23 cellular contexts compared by ENCODE assay signal in genomic region chr6:82917346-82918064, GRCh38.
DNase-seq lines count a peak whose midpoint lies in the region; ATAC-seq, FAIRE-seq and TF ChIP-seq lines count a peak whose summit lies in the region.
"Had no signal": no experiment of that assay in that cellular context is flagged by ENCODE, and none has a peak within 500 bp of the region (broad histone marks: within the 10 kb centered on the region; RNA-seq: fewer than 3 reads in every experiment).

No MANE protein-coding gene starts in this region.

- H3K9me1 ChIP-seq in IMR-90 (ENCODE audit: insufficient read depth, low read length): no peaks in the 10 kb centered on the region

- no peak overlapping the region for H3K4me2 ChIP-seq in IMR-90 (ENCODE audit: low read depth, low read length)

- H3K4ac ChIP-seq in IMR-90 (ENCODE audit: low read depth, low read length): no peak overlapping the region

- H2BK5ac ChIP-seq in IMR-90 (ENCODE audit: low read depth, low read length, poor library complexity, severe bottlenecking): no peak overlapping the region

- H3K14ac ChIP-seq in IMR-90 (replicated peaks; ENCODE audit: low read depth, low read length): no peak overlapping the region

- CTCF ChIA-PET in IMR-90 (lab: Yijun Ruan, JAX): no interaction called here

- H3K4me1 ChIP-seq in IMR-90 (ENCODE audit: control insufficient read depth, insufficient read depth, low read length): no peaks in the 10 kb centered on the region
- H3K4me1 ChIP-seq in small intestine (ENCODE audit: control insufficient read depth in 2 of 2, insufficient read depth in 1 of 2, low read depth in 1 of 2, low read length in 1 of 2): peaks cover 0 to 1% of the 10 kb centered on the region in 2 donors
- H3K4me1 ChIP-seq: thyroid gland had no signal

- 34% methylated on average over 2 of the region's 6 CpGs; no CpG with 5 or more reads in 1 of the 2 experiments for WGBS in IMR-90 (ENCODE audit: extremely low coverage in 2 of 2, insufficient read length in 1 of 2), 2 experiments
- 34 to 53% (median 50%) methylated on average over 6 of the region's 6 CpGs for WGBS in small intestine, 3 donors

- no peak overlapping the region for H3K9ac ChIP-seq in IMR-90 (ENCODE audit: low read depth, low read length)

- H3K4me3 ChIP-seq in IMR-90 (ENCODE audit: insufficient read depth, low read depth, low read length): no peak overlapping the region
- no peak overlapping the region for H3K4me3 ChIP-seq in astrocyte of the spinal cord (ENCODE audit: low read depth, low read length)
- no peak overlapping the region for H3K4me3 ChIP-seq in small intestine (ENCODE audit: low read depth in 1 of 2, low read length in 2 of 2)
- H3K4me3 ChIP-seq: thyroid gland had no signal

- no peak; the same call in 1 of the 2 replicates for ATAC-seq in IMR-90 (ENCODE audit: low read depth)
- ATAC-seq in GM19463 (IDR thresholded peaks at IDR 0.05; ENCODE audit: unreplicated experiment): no peak
- ATAC-seq: activated T-helper 17 cell treated with anti-CD3 and anti-CD28 coated beads, Interleukin-2, amount 50 U/mL, for 72 hours; CD8-positive, alpha-beta T cell; natural killer cell; stimulated activated naive CD8-positive, alpha-beta T cell treated with anti-CD3 and anti-CD28 coated beads, Interleukin-15, Interleukin-2, amounts not matched to agents 100 U/mL and 50 U/mL, for 24 hours had no signal

- no peak overlapping the region for H4K5ac ChIP-seq in IMR-90 (ENCODE audit: low read depth, low read length)

- H2AK9ac ChIP-seq in IMR-90 (replicated peaks; ENCODE audit: low read depth, low read length, poor library complexity): no peak overlapping the region

- H3K79me1 ChIP-seq in IMR-90 (ENCODE audit: low read depth in 1 of 2, low read length in 2 of 2): no peaks in the 10 kb centered on the region

- no peak for TF ChIP-seq RAD21 in IMR-90 (IDR thresholded peaks at IDR 0.05; ENCODE audit: low read length)

- no peak overlapping the region for H3K23ac ChIP-seq in IMR-90 (ENCODE audit: low read depth, low read length)

- in situ Hi-C loops in IMR-90 (cut with MboI; ENCODE audit: low sequenced_read_pairs) (no loop called here), astrocyte of the spinal cord (cut with HindIII; ENCODE audit: low sequenced_read_pairs) (no loop called here)

- TF ChIP-seq CTCF in IMR-90 (conservative IDR thresholded peaks at IDR 0.05; ENCODE audit: low read depth, low read length) (no peak), astrocyte of the spinal cord (IDR thresholded peaks at IDR 0.05; ENCODE audit: low read depth, low read length) (no peak)

- peak; percentile 18 for DNase-seq in IMR-90
- peak; percentile 18 for DNase-seq in astrocyte of the spinal cord (ENCODE audit: low read depth, low spot score)
- peak; percentile 70 for DNase-seq in islet precursor cell
- DNase-seq in small intestine: peak; percentile 68
- DNase-seq in GM12891 (ENCODE audit: insufficient read length, low spot score): no peak
- no peak for DNase-seq in ecto neural progenitor cell (ENCODE audit: low spot score)
- DNase-seq: activated naive CD8-positive, alpha-beta T cell treated with anti-CD3 and anti-CD28 coated beads for 36 hours; CD8-positive, alpha-beta T cell; MM.1S; natural killer cell; NCI-H146; NCI-H526; stimulated activated CD4-positive, alpha-beta T cell treated with anti-CD3 and anti-CD28 coated beads, Interleukin-2, amount 100 ng/mL, for 24 hours; stimulated activated naive CD8-positive, alpha-beta T cell treated with anti-CD3 and anti-CD28 coated beads, Interleukin-15, Interleukin-2, amounts not matched to agents 100 U/mL and 50 U/mL, for 24 hours; SW 1271 had no signal

- H3K27me3 ChIP-seq in IMR-90 (ENCODE audit: control insufficient read depth, insufficient read depth, low read length) (no peaks in the 10 kb centered on the region), small intestine (ENCODE audit: control insufficient read depth in 2 of 2, insufficient read depth in 2 of 2, low read length in 2 of 2) (no peaks in the 10 kb centered on the region)
- H3K27me3 ChIP-seq: thyroid gland had no signal

- no peaks in the 10 kb centered on the region for H4K20me1 ChIP-seq in IMR-90 (ENCODE audit: insufficient read depth, low read length)

- dilution Hi-C loops in IMR-90 (cut with HindIII; ENCODE audit: low sequenced_read_pairs, unreplicated experiment): no loop called here

- no peak overlapping the region for H2AK5ac ChIP-seq in IMR-90 (ENCODE audit: low read depth, low read length)

- no peak overlapping the region for H4K8ac ChIP-seq in IMR-90 (ENCODE audit: low read depth in 2 of 2, low read length in 2 of 2)

- H3K9me3 ChIP-seq in IMR-90 (ENCODE audit: control insufficient read depth, insufficient read depth, low read length) (no peaks in the 10 kb centered on the region), small intestine (ENCODE audit: control insufficient read depth, low read depth) (peaks cover 1% of the 10 kb centered on the region)
- H3K9me3 ChIP-seq: thyroid gland had no signal

- H2BK20ac ChIP-seq in IMR-90 (ENCODE audit: low read depth, low read length): no peak overlapping the region

- POLR2A ChIA-PET in IMR-90 (lab: Charles Lee; ENCODE audit: unreplicated experiment): no interaction called here

- no peak overlapping the region for H3K27ac ChIP-seq in IMR-90 (ENCODE audit: insufficient read depth, low read length)
- no peak overlapping the region for H3K27ac ChIP-seq in small intestine (ENCODE audit: low read depth in 1 of 2, low read length in 1 of 2)
- H3K27ac ChIP-seq: HL-60, thyroid gland had no signal

- FAIRE-seq in small intestine (lab: Jason Lieb, UNC) (no peak), GM12891 (lab: Jason Lieb, UNC) (no peak)
- FAIRE-seq: endothelial cell of umbilical vein, frontal cortex, GM18507, TTC549 had no signal

- H2BK15ac ChIP-seq in IMR-90 (ENCODE audit: low read depth, low read length): no peak overlapping the region

- H2AFZ ChIP-seq in IMR-90 (replicated peaks; ENCODE audit: low read length, poor library complexity): no peak overlapping the region

- intact Hi-C loops in IMR-90 (cut with micrococcal nuclease): no loop called here

- no peak overlapping the region for H2BK120ac ChIP-seq in IMR-90 (ENCODE audit: low read depth, low read length)

- BruUV-seq in IMR-90 (replicated peaks; lab: Mats Ljungman, UMichigan): no TSS peak

- H3K18ac ChIP-seq in IMR-90 (ENCODE audit: low read depth, low read length): no peak overlapping the region

- TF ChIP-seq POLR2A in IMR-90 (IDR thresholded peaks at IDR 0.05; ENCODE audit: low read depth, low read length) (no peak), GM12891 (IDR thresholded peaks at IDR 0.05; ENCODE audit: low read depth, low read length) (no peak)

- no peak overlapping the region for H4K91ac ChIP-seq in IMR-90 (ENCODE audit: insufficient read depth, low read depth, low read length)

- no peak overlapping the region for H3K56ac ChIP-seq in IMR-90 (ENCODE audit: extremely low read depth, insufficient read depth, low read length)

- no peaks in the 10 kb centered on the region for H3K36me3 ChIP-seq in IMR-90 (ENCODE audit: control insufficient read depth, insufficient read depth, low read length)
- no peaks in the 10 kb centered on the region for H3K36me3 ChIP-seq in small intestine (ENCODE audit: control insufficient read depth in 2 of 2, insufficient read depth in 2 of 2, low read length in 2 of 2)
- H3K36me3 ChIP-seq: thyroid gland had no signal

TF ChIP-seq in IMR-90, 13 proteins besides CTCF, POLR2A, EP300 and RAD21 (continues in another document):
- TF ChIP-seq CEBPB (IDR thresholded peaks at IDR 0.05; ENCODE audit: low read depth, low read length): no peak
- TF ChIP-seq RCOR1 (IDR thresholded peaks at IDR 0.05; ENCODE audit: insufficient replicate concordance, low read length): no peak
- no peak for TF ChIP-seq ELK1 (IDR thresholded peaks at IDR 0.05; ENCODE audit: borderline replicate concordance, low read depth, low read length)
- TF ChIP-seq RFX5 (IDR thresholded peaks at IDR 0.05; ENCODE audit: low read depth, low read length): no peak
- TF ChIP-seq NFE2L2 (IDR thresholded peaks at IDR 0.05; ENCODE audit: low read depth, low read length): no peak
- TF ChIP-seq MAZ (IDR thresholded peaks at IDR 0.05; ENCODE audit: borderline replicate concordance, low read depth, low read length): no peak
- TF ChIP-seq BHLHE40 (IDR thresholded peaks at IDR 0.05; ENCODE audit: low read depth, low read length): no peak
- TF ChIP-seq MXI1 (IDR thresholded peaks at IDR 0.05; ENCODE audit: borderline replicate concordance, low read depth, low read length): no peak
- TF ChIP-seq FOS (IDR thresholded peaks at IDR 0.05; ENCODE audit: low read depth, low read length): no peak

TF ChIP-seq in GM12891, 5 proteins besides CTCF, POLR2A, EP300 and RAD21:
- TF ChIP-seq PAX5 (IDR thresholded peaks at IDR 0.05; ENCODE audit: insufficient read depth, low read length, severe bottlenecking) (no peak), TAF1 (IDR thresholded peaks at IDR 0.05; ENCODE audit: low read depth, low read length) (no peak), POU2F2 (IDR thresholded peaks at IDR 0.05; ENCODE audit: low read depth, low read length) (no peak), POLR2AphosphoS5 (IDR thresholded peaks at IDR 0.05; ENCODE audit: low read depth, low read length) (no peak), SPI1 (IDR thresholded peaks at IDR 0.05; ENCODE audit: low read depth, low read length) (no peak)

Comparison
In these comparisons a context has a peak if more than half of its experiments do, and no peak if none do; other contexts are left out.
1. DNase-seq: peak in IMR-90 (single experiment), astrocyte of the spinal cord (single experiment), islet precursor cell (single experiment) and small intestine (single experiment); none in GM12891 (single experiment) and ecto neural progenitor cell (single experiment).